34 cellular contexts compared by ENCODE assay signal in the genomic region with DNA sequence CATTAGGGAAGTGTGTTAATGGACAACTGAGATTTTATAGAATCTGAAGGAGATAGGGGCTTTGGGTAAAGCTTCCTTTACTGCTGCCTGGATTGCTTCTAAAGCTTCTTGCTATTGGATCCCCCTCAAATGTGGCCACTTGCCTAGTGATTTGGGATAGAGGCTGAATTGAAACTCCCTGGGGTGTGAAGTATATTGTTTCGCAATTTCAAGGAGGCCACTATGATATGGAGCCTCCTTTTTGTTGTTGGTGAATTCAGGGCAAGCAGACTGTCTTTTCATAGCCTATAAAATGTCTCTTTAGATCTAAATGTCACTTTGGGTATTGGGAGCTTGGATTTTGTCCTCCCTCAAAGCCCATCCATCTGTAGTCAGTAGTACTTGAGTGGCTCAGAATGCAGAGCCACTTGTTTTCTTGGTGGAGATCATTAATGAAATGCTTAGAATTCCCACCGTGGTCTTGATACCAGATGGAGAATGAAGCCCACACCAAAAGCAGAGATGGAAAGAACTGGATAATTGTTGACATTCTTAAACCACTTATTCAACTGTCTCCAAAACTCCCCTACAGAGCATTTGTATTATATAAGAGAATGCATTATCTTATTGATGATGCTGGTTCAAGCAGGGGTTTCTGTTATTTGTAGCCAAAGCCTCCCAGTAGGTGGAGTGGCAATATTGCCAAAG.
"Had no signal": no experiment of that assay in that cellular context is flagged by ENCODE, and none has a peak within 500 bp of the region (broad histone marks: within the 10 kb centered on the region; RNA-seq: fewer than 3 reads in every experiment).

No MANE protein-coding gene starts in this region.

- H3K27ac Mint-ChIP-seq: activated T-helper 1 cell treated with anti-CD3 and anti-CD28 coated beads, Interleukin-12 subunit alpha, Interleukin-12 subunit beta, Interleukin-2, Interleukin-4 antibody, amounts not matched to agents 30 ng/mL and 10 ng/mL and 1 ng/mL, durations not matched to agents 14 hours and 24 hours and 36 hours; naive thymus-derived CD4-positive, alpha-beta T cell; T-helper 17 cell had no signal

- H3K9ac ChIP-seq: parathyroid adenoma had no signal

- FAIRE-seq: bronchial epithelial cell, kidney had no signal

- ATAC-seq: activated CD4-positive, CD25-positive, alpha-beta regulatory T cell treated with anti-CD3 and anti-CD28 coated beads, Interleukin-2, amount 50 U/mL, for 24 hours; left colon; naive thymus-derived CD4-positive, alpha-beta T cell; stimulated activated naive CD8-positive, alpha-beta T cell treated with anti-CD3 and anti-CD28 coated beads, Interleukin-15, Interleukin-2, amounts not matched to agents 100 U/mL and 50 U/mL, for 24 hours; T-helper 17 cell had no signal

- H3K27ac ChIP-seq: colonic mucosa, parathyroid adenoma, right atrium auricular region, testis, upper lobe of left lung, vagina, WERI-Rb-1 had no signal

- DNase-seq: activated CD4-positive, alpha-beta T cell treated with anti-CD3 and anti-CD28 coated beads for 48 hours; activated CD4-positive, alpha-beta T cell treated with anti-CD3 and anti-CD28 coated beads, Interleukin-2, amount 50 U/mL, for 48 hours; activated CD8-positive, alpha-beta memory T cell treated with anti-CD3 and anti-CD28 coated beads for 24 hours; activated CD8-positive, alpha-beta memory T cell treated with anti-CD3 and anti-CD28 coated beads, Interleukin-2, amount 50 U/mL, for 4 hours; activated gamma-delta T cell treated with Interleukin-2 at 50 U/mL for 16 hours; activated naive CD4-positive, alpha-beta T cell treated with anti-CD3 and anti-CD28 coated beads, Interleukin-2, amount 50 U/mL, for 16 hours; activated T-cell treated with anti-CD3 and anti-CD28 coated beads, Interleukin-2, amount 50 U/mL, for 1 hour; amniotic stem cell; colonic mucosa; effector CD8-positive, alpha-beta T cell; erythroblast; foreskin fibroblast; head of caudate nucleus; hippocampal formation; immature natural killer cell; kidney; left colon; mammary epithelial cell; naive thymus-derived CD4-positive, alpha-beta T cell; occipital lobe; stimulated activated CD4-positive, alpha-beta T cell treated with anti-CD3 and anti-CD28 coated beads, Interleukin-12 subunit alpha, Interleukin-12 subunit beta, amount 100 ng/mL, for 4 hours; stimulated activated CD4-positive, alpha-beta T cell treated with anti-CD3 and anti-CD28 coated beads, Interleukin-4, amount 100 ng/mL, for 1 hour; stimulated activated naive CD8-positive, alpha-beta T cell treated with anti-CD3 and anti-CD28 coated beads, Interleukin-15, Interleukin-2, amounts not matched to agents 100 U/mL and 50 U/mL, for 24 hours; T-helper 17 cell; T1000; testis; upper lobe of left lung; WERI-Rb-1 had no signal

- H3K4me3 Mint-ChIP-seq: activated T-helper 1 cell treated with anti-CD3 and anti-CD28 coated beads, Interleukin-12 subunit alpha, Interleukin-12 subunit beta, Interleukin-2, Interleukin-4 antibody, amounts not matched to agents 30 ng/mL and 10 ng/mL and 1 ng/mL, durations not matched to agents 14 hours and 24 hours and 36 hours; immature natural killer cell; naive thymus-derived CD4-positive, alpha-beta T cell; T-helper 17 cell had no signal

- H3K79me2 ChIP-seq: parathyroid adenoma had no signal

- H3K9me3 ChIP-seq: colonic mucosa, testis, upper lobe of left lung, vagina had no signal

- H3K27me3 ChIP-seq: colonic mucosa, right atrium auricular region, testis, upper lobe of left lung, vagina had no signal

- H3K4me1 ChIP-seq: colonic mucosa, parathyroid adenoma, testis, vagina had no signal

- H3K4me3 ChIP-seq: colonic mucosa, right atrium auricular region, testis, upper lobe of left lung, vagina had no signal

- H3K4me1 Mint-ChIP-seq: immature natural killer cell; naive thymus-derived CD4-positive, alpha-beta T cell; T-helper 17 cell had no signal

- H3K36me3 ChIP-seq: colonic mucosa, right atrium auricular region, upper lobe of left lung, vagina, WERI-Rb-1 had no signal

- H2AFZ ChIP-seq: parathyroid adenoma had no signal
